12 cellular contexts compared by ENCODE assay signal in the genomic region with DNA sequence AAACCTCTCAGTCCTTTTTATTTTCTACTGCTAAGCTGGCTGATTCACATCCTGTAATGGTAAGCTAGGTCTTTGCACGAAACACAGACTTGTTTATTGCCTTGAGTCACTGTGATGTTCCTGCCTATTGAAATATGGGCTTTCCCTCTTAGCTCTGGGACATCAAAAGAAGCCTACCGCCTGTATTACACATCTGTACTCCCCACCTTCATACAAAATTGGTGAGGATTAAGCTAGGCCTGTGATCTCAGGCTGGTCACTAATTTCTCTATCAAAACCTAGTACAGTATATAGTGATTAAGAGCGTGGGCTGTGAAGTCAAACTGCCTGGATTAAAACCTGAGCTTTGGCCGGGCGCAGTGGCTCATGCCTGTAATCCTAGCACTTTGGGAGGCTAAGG.
A peak's percentile ranks its signal among the peaks of the same experiment; 100 is the strongest.
DNase-seq lines count a peak whose midpoint lies in the region; ATAC-seq lines count a peak whose summit lies in the region.
"Had no signal": no experiment of that assay in that cellular context is flagged by ENCODE, and none has a peak within 500 bp of the region (broad histone marks: within the 10 kb centered on the region; RNA-seq: fewer than 3 reads in every experiment).

No MANE protein-coding gene starts in this region.

- no peak overlapping the region for H3K27ac Mint-ChIP-seq in activated T-cell treated with anti-CD3 and anti-CD28 coated beads, Interleukin-2, amount 50 U/mL, for 72 hours
- H3K27ac Mint-ChIP-seq: natural killer cell treated with Interleukin-12 subunit alpha and Interleukin-12 subunit beta and Interleukin-15 and Interleukin-18, amount 100 ng/mL, for 72 hours had no signal

- H3K36me3 Mint-ChIP-seq in activated T-cell treated with anti-CD3 and anti-CD28 coated beads, Interleukin-2, amount 50 U/mL, for 72 hours (ENCODE audit: insufficient read depth in 2 of 2): no peaks in the 10 kb centered on the region
- H3K36me3 Mint-ChIP-seq: natural killer cell treated with Interleukin-12 subunit alpha and Interleukin-12 subunit beta and Interleukin-15 and Interleukin-18, amount 100 ng/mL, for 72 hours had no signal

- H3K4me1 Mint-ChIP-seq in activated T-cell treated with anti-CD3 and anti-CD28 coated beads, Interleukin-2, amount 50 U/mL, for 72 hours (ENCODE audit: low read depth): no peaks in the 10 kb centered on the region

- H3K27me3 Mint-ChIP-seq in activated T-cell treated with anti-CD3 and anti-CD28 coated beads, Interleukin-2, amount 50 U/mL, for 72 hours (ENCODE audit: low read depth): peaks cover 19% of the 10 kb centered on the region

- no peak overlapping the region for H3K4me3 Mint-ChIP-seq in activated T-cell treated with anti-CD3 and anti-CD28 coated beads, Interleukin-2, amount 50 U/mL, for 72 hours
- H3K4me3 Mint-ChIP-seq: natural killer cell treated with Interleukin-12 subunit alpha and Interleukin-12 subunit beta and Interleukin-15 and Interleukin-18, amount 100 ng/mL, for 72 hours had no signal

- no peaks in the 10 kb centered on the region for H3K9me3 Mint-ChIP-seq in activated T-cell treated with anti-CD3 and anti-CD28 coated beads, Interleukin-2, amount 50 U/mL, for 72 hours
- H3K9me3 Mint-ChIP-seq: natural killer cell treated with Interleukin-12 subunit alpha and Interleukin-12 subunit beta and Interleukin-15 and Interleukin-18, amount 100 ng/mL, for 72 hours had no signal

- no peak for DNase-seq in activated T-cell treated with anti-CD3 and anti-CD28 coated beads, Interleukin-2, amount 50 U/mL, for 72 hours
- DNase-seq in activated T-cell treated with anti-CD3 and anti-CD28 coated beads for 4 hours (no peak), RPMI7951 (ENCODE audit: low read depth) (peak; percentile 74), fibroblast of peridontal ligament (ENCODE audit: extremely low read depth) (peak; percentile 41), stromal cell of bone marrow (ENCODE audit: low read depth) (peak; percentile 42), NCI-H1417 treated with DMSO at 0.1 percent for 48 hours (lab: John Stamatoyannopoulos, UW) (no peak), MV-4-11 (lab: John Stamatoyannopoulos, UW) (no peak)
- DNase-seq: activated CD8-positive, alpha-beta memory T cell treated with anti-CD3 and anti-CD28 coated beads, Interleukin-2, amount 50 U/mL, for 48 hours; NCI-H1694; T-helper 9 cell had no signal

- ATAC-seq in activated T-cell treated with anti-CD3 and anti-CD28 coated beads, Interleukin-2, amount 50 U/mL, for 72 hours (replicated peaks in 1 of 2): peak; percentile 60 to 73
- no peak for ATAC-seq in HG02973 (IDR thresholded peaks at IDR 0.05; ENCODE audit: unreplicated experiment)
- ATAC-seq: natural killer cell treated with Interleukin-12 subunit alpha and Interleukin-12 subunit beta and Interleukin-15 and Interleukin-18, amount 100 ng/mL, for 72 hours had no signal

Comparison
In these comparisons a context has a peak if more than half of its experiments do, and no peak if none do; other contexts are left out.
1. DNase-seq: peak in RPMI7951 (single experiment), fibroblast of peridontal ligament (single experiment) and stromal cell of bone marrow (single experiment); none in activated T-cell treated with anti-CD3 and anti-CD28 coated beads, Interleukin-2, amount 50 U/mL, for 72 hours (0 of 2), activated T-cell treated with anti-CD3 and anti-CD28 coated beads for 4 hours (single experiment), NCI-H1417 treated with DMSO at 0.1 percent for 48 hours (single experiment) and MV-4-11 (single experiment).